Comparison of ENCODE assay signal across 16 cellular contexts in genomic region chr6:29230666-29231065, GRCh38.
DNase-seq lines count a peak whose midpoint lies in the region; ATAC-seq, FAIRE-seq and TF ChIP-seq lines count a peak whose summit lies in the region.
"Had no signal": no experiment of that assay in that cellular context is flagged by ENCODE, and none has a peak within 500 bp of the region (broad histone marks: within the 10 kb centered on the region; RNA-seq: fewer than 3 reads in every experiment).

No MANE protein-coding gene starts in this region.

- TF ChIP-seq CTCF in RWPE2 (IDR thresholded peaks at IDR 0.05; ENCODE audit: poor library complexity, severe bottlenecking) (no peak), epithelial cell of esophagus (IDR thresholded peaks at IDR 0.05; ENCODE audit: insufficient read depth, low read depth, low read length, missing control alignments) (no peak)

- H3K4me3 ChIP-seq in RWPE2 (ENCODE audit: severe bottlenecking): no peak overlapping the region
- no peak overlapping the region for H3K4me3 ChIP-seq in epithelial cell of esophagus (ENCODE audit: low read length)
- H3K4me3 ChIP-seq: BLaER1 treated with 17β-estradiol and CSF1 and Interleukin-3, amounts not matched to agents 10 nM and 100 nM; GM12878; GM23338 had no signal

- ATAC-seq in RWPE2 (ENCODE audit: low read depth): peak; percentile 44; the same call in 2 of the 3 replicates
- no peak for ATAC-seq in HG03469 (IDR thresholded peaks at IDR 0.05; ENCODE audit: unreplicated experiment)
- ATAC-seq: CD8-positive, alpha-beta T cell; GM12878; GM23338; HCT116 had no signal

- H3K4me1 ChIP-seq in RWPE2 (ENCODE audit: insufficient read depth, poor library complexity, severe bottlenecking): no peaks in the 10 kb centered on the region
- H3K4me1 ChIP-seq: BLaER1 treated with 17β-estradiol and CSF1 and Interleukin-3, amounts not matched to agents 10 nM and 100 nM had no signal

- no peak overlapping the region for H3K27ac ChIP-seq in RWPE2 (ENCODE audit: poor library complexity, severe bottlenecking)
- H3K27ac ChIP-seq: BLaER1 treated with 17β-estradiol and CSF1 and Interleukin-3, amounts not matched to agents 10 nM and 100 nM had no signal

- DNase-seq in ELR (ENCODE audit: low read depth) (peak; percentile 21), HTR-8/SVneo (ENCODE audit: insufficient read length, low spot score) (no peak), RWPE2 (ENCODE audit: low spot score) (no peak), epithelial cell of esophagus (ENCODE audit: low read depth) (peak; percentile 54), NCI-H2029 (lab: John Stamatoyannopoulos, UW) (no peak)
- DNase-seq: Calu3; CD8-positive, alpha-beta T cell; DMS79 treated with DMSO at 0.1 percent for 48 hours; H7; HFFc6 had no signal

- H3K27me3 ChIP-seq in RWPE2 (ENCODE audit: insufficient read depth, poor library complexity, severe bottlenecking): peaks cover 7% of the 10 kb centered on the region
- H3K27me3 ChIP-seq: BLaER1 treated with 17β-estradiol and CSF1 and Interleukin-3, amounts not matched to agents 10 nM and 100 nM had no signal

- H3K36me3 ChIP-seq in RWPE2 (ENCODE audit: low read depth): no peaks in the 10 kb centered on the region
- H3K36me3 ChIP-seq: BLaER1 treated with 17β-estradiol and CSF1 and Interleukin-3, amounts not matched to agents 10 nM and 100 nM had no signal

- no peaks in the 10 kb centered on the region for H3K9me3 ChIP-seq in RWPE2 (ENCODE audit: severe bottlenecking)
- H3K9me3 ChIP-seq: BLaER1 treated with 17β-estradiol and CSF1 and Interleukin-3, amounts not matched to agents 10 nM and 100 nM had no signal

- FAIRE-seq in HTR-8/SVneo (lab: Jason Lieb, UNC): peak; percentile 40
- FAIRE-seq: GM12878, GM19239 had no signal

Comparison
In these comparisons a context has a peak if more than half of its experiments do, and no peak if none do; other contexts are left out.
1. DNase-seq: peak in ELR (single experiment) and epithelial cell of esophagus (single experiment); none in HTR-8/SVneo (single experiment), RWPE2 (single experiment) and NCI-H2029 (single experiment).